ENCODE assay signal across 27 cellular contexts in the genomic region with DNA sequence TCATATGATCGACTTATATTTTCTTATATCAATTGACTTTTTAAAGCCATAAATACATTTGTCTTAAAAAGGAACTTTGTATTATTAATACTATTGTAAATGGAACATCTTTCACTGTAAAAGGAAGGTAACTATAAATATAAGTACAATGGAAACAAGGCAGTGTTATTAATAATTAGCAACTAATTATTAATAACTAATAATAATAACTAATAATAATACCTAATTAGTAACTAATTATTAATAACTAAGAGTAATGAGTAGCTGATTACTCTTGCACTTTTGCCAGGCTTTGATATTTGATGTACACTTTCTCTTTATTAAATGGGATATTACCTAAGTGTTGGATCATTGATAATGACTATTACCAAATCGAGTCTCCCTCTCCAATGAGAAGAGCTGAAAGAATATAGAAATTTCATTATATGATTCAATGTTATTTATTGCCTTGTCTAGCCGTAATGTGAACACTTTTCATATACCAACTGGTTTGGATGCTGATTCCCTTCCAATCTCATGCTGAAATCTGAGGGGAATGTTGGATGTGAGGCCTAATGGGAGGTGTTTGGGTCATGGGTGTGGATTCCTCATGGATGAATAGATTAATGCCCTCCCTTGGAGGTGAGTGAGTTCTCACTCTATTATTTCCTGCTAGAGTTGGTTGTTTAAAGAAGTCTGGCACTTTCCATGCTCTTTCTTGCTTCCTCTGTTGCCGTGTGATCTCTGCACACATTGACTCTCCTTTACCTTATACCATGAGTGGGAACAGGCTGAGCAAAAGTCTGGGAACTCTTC.
"Had no signal": no experiment of that assay in that cellular context is flagged by ENCODE, and none has a peak within 500 bp of the region (broad histone marks: within the 10 kb centered on the region; RNA-seq: fewer than 3 reads in every experiment).

No MANE protein-coding gene starts in this region.

- H3K27me3 Mint-ChIP-seq: activated B cell treated with CpG ODN at 0.5 μM for 24 hours; activated CD4-positive, alpha-beta T cell treated with anti-CD3 and anti-CD28 coated beads, Interleukin-2, amount 10 ng/mL, durations not matched to agents 24 days and 14 days; activated CD8-positive, alpha-beta memory T cell treated with anti-CD3 and anti-CD28 coated beads, Interleukin-2, amount 10 ng/mL, durations not matched to agents 7 days and 5 days; activated naive CD4-positive, alpha-beta T cell treated with anti-CD3 and anti-CD28 coated beads, Interleukin-2, amount 50 U/mL, for 24 hours; activated naive CD8-positive, alpha-beta T cell treated with anti-CD3 and anti-CD28 coated beads, Interleukin-2, amount 50 U/mL, for 24 hours; activated T-cell treated with anti-CD3 and anti-CD28 coated beads, Interleukin-2, amount 50 U/mL, for 24 hours; central memory CD8-positive, alpha-beta T cell; T-helper 17 cell had no signal

- ATAC-seq: activated CD8-positive, alpha-beta memory T cell treated with anti-CD3 and anti-CD28 coated beads, Interleukin-2, amount 10 ng/mL, durations not matched to agents 7 days and 5 days; activated naive CD8-positive, alpha-beta T cell treated with anti-CD3 and anti-CD28 coated beads, Interleukin-2, amount 50 U/mL, for 24 hours; PC-3; T-helper 17 cell had no signal

- DNase-seq: activated B cell treated with CpG ODN at 0.5 μM for 24 hours; activated CD4-positive, alpha-beta T cell treated with anti-CD3 and anti-CD28 coated beads for 1 hour; activated CD4-positive, alpha-beta T cell treated with anti-CD3 and anti-CD28 coated beads, Interleukin-2, amount 10 ng/mL, durations not matched to agents 24 days and 14 days; activated CD4-positive, alpha-beta T cell treated with anti-CD3 and anti-CD28 coated beads, Interleukin-2, amount 50 U/mL, for 48 hours; activated CD8-positive, alpha-beta memory T cell treated with anti-CD3 and anti-CD28 coated beads, Interleukin-2, amount 10 ng/mL, durations not matched to agents 7 days and 5 days; activated effector memory CD4-positive, alpha-beta T cell treated with Interleukin-2 at 50 U/mL for 16 hours; activated naive CD4-positive, alpha-beta T cell; activated naive CD8-positive, alpha-beta T cell treated with anti-CD3 and anti-CD28 coated beads, Interleukin-2, amount 50 U/mL, for 24 hours; activated T-cell treated with anti-CD3 and anti-CD28 coated beads, Interleukin-2, amount 50 U/mL, for 24 hours; amniotic stem cell; KG1; NCI-H1105; NCI-H1436 treated with DMSO at 0.1 percent for 48 hours; NCI-H187 treated with DMSO at 0.1 percent for 48 hours; NCI-H2081 treated with DMSO at 0.1 percent for 48 hours; NCI-H446; NCI-H524; PC-3; SIG-M5; T-helper 17 cell; T-helper 9 cell had no signal

- H3K36me3 Mint-ChIP-seq: activated CD8-positive, alpha-beta memory T cell treated with anti-CD3 and anti-CD28 coated beads, Interleukin-2, amount 10 ng/mL, durations not matched to agents 7 days and 5 days; brain had no signal

- H3K4me3 ChIP-seq: ascending aorta had no signal

- H3K27ac ChIP-seq: ascending aorta had no signal

- H3K36me3 ChIP-seq: ascending aorta had no signal

- H3K9me3 Mint-ChIP-seq: activated CD4-positive, alpha-beta T cell treated with anti-CD3 and anti-CD28 coated beads, Interleukin-2, amount 10 ng/mL, durations not matched to agents 24 days and 14 days; activated T-cell treated with anti-CD3 and anti-CD28 coated beads, Interleukin-2, amount 50 U/mL, for 24 hours; activated T-helper 1 cell treated with anti-CD3 and anti-CD28 coated beads, Interleukin-12 subunit alpha, Interleukin-12 subunit beta, Interleukin-2, Interleukin-4 antibody, amounts not matched to agents 30 ng/mL and 10 ng/mL and 1 ng/mL, durations not matched to agents 14 hours and 24 hours and 36 hours; central memory CD8-positive, alpha-beta T cell had no signal

- H3K27me3 ChIP-seq: ascending aorta had no signal

- FAIRE-seq: TTC549 had no signal

- H3K27ac Mint-ChIP-seq: activated B cell treated with CpG ODN at 0.5 μM for 24 hours; activated CD4-positive, alpha-beta T cell treated with anti-CD3 and anti-CD28 coated beads, Interleukin-2, amount 10 ng/mL, durations not matched to agents 24 days and 14 days; activated CD8-positive, alpha-beta memory T cell treated with anti-CD3 and anti-CD28 coated beads, Interleukin-2, amount 10 ng/mL, durations not matched to agents 7 days and 5 days; activated naive CD8-positive, alpha-beta T cell treated with anti-CD3 and anti-CD28 coated beads, Interleukin-2, amount 50 U/mL, for 24 hours; activated T-cell treated with anti-CD3 and anti-CD28 coated beads, Interleukin-2, amount 50 U/mL, for 24 hours; activated T-helper 1 cell treated with anti-CD3 and anti-CD28 coated beads, Interleukin-12 subunit alpha, Interleukin-12 subunit beta, Interleukin-2, Interleukin-4 antibody, amounts not matched to agents 30 ng/mL and 10 ng/mL and 1 ng/mL, durations not matched to agents 14 hours and 24 hours and 36 hours; brain; T-helper 17 cell had no signal

- H3K4me3 Mint-ChIP-seq: activated B cell treated with CpG ODN at 0.5 μM for 24 hours; activated CD4-positive, alpha-beta T cell treated with anti-CD3 and anti-CD28 coated beads, Interleukin-2, amount 10 ng/mL, durations not matched to agents 24 days and 14 days; activated CD8-positive, alpha-beta memory T cell treated with anti-CD3 and anti-CD28 coated beads, Interleukin-2, amount 10 ng/mL, durations not matched to agents 7 days and 5 days; activated naive CD4-positive, alpha-beta T cell treated with anti-CD3 and anti-CD28 coated beads, Interleukin-2, amount 50 U/mL, for 24 hours; activated naive CD8-positive, alpha-beta T cell treated with anti-CD3 and anti-CD28 coated beads, Interleukin-2, amount 50 U/mL, for 24 hours; activated T-cell treated with anti-CD3 and anti-CD28 coated beads, Interleukin-2, amount 50 U/mL, for 24 hours; activated T-helper 1 cell treated with anti-CD3 and anti-CD28 coated beads, Interleukin-12 subunit alpha, Interleukin-12 subunit beta, Interleukin-2, Interleukin-4 antibody, amounts not matched to agents 30 ng/mL and 10 ng/mL and 1 ng/mL, durations not matched to agents 14 hours and 24 hours and 36 hours; brain; central memory CD8-positive, alpha-beta T cell; T-helper 17 cell had no signal

- H3K4me1 Mint-ChIP-seq: activated B cell treated with CpG ODN at 0.5 μM for 24 hours; activated CD4-positive, alpha-beta T cell treated with anti-CD3 and anti-CD28 coated beads, Interleukin-2, amount 10 ng/mL, durations not matched to agents 24 days and 14 days; activated CD8-positive, alpha-beta memory T cell treated with anti-CD3 and anti-CD28 coated beads, Interleukin-2, amount 10 ng/mL, durations not matched to agents 7 days and 5 days; activated naive CD4-positive, alpha-beta T cell treated with anti-CD3 and anti-CD28 coated beads, Interleukin-2, amount 50 U/mL, for 24 hours; activated naive CD8-positive, alpha-beta T cell treated with anti-CD3 and anti-CD28 coated beads, Interleukin-2, amount 50 U/mL, for 24 hours; brain; central memory CD8-positive, alpha-beta T cell; T-helper 17 cell had no signal
